Comparison of ENCODE assay signal across 29 cellular contexts in genomic region chr11:9590717-9591116, GRCh38.
"Had no signal": no experiment of that assay in that cellular context is flagged by ENCODE, and none has a peak within 500 bp of the region (broad histone marks: within the 10 kb centered on the region; RNA-seq: fewer than 3 reads in every experiment).

No MANE protein-coding gene starts in this region.

- H3K9ac ChIP-seq: parathyroid adenoma had no signal

- H3K79me2 ChIP-seq: hepatocyte, parathyroid adenoma had no signal

- H3K4me3 Mint-ChIP-seq: activated naive CD8-positive, alpha-beta T cell; mesothelial cell of epicardium; naive thymus-derived CD4-positive, alpha-beta T cell; neural crest cell; stimulated activated memory B cell treated with anti-CD40 and anti-IgM and Interleukin-4, amounts not matched to agents 10 μg/mL and 1 μg/mL and 100 μg/mL, for 72 hours; stimulated activated naive CD8-positive, alpha-beta T cell treated with anti-CD3 and anti-CD28 coated beads, Interleukin-15, amount 100 ng/mL, for 72 hours had no signal

- H3K36me3 ChIP-seq: colonic mucosa had no signal

- H3K27me3 Mint-ChIP-seq: activated naive CD8-positive, alpha-beta T cell; naive thymus-derived CD4-positive, alpha-beta T cell; stimulated activated memory B cell treated with anti-CD40 and anti-IgM and Interleukin-4, amounts not matched to agents 10 μg/mL and 1 μg/mL and 100 μg/mL, for 72 hours; stimulated activated naive CD8-positive, alpha-beta T cell treated with anti-CD3 and anti-CD28 coated beads, Interleukin-15, amount 100 ng/mL, for 72 hours had no signal

- H3K27ac Mint-ChIP-seq: activated naive CD8-positive, alpha-beta T cell; naive thymus-derived CD4-positive, alpha-beta T cell; stimulated activated memory B cell treated with anti-CD40 and anti-IgM and Interleukin-4, amounts not matched to agents 10 μg/mL and 1 μg/mL and 100 μg/mL, for 72 hours had no signal

- H3K27me3 ChIP-seq: colonic mucosa, hepatocyte, upper lobe of left lung, vagina had no signal

- H3K9me3 ChIP-seq: colonic mucosa, psoas muscle, upper lobe of left lung, vagina had no signal

- H3K9me3 Mint-ChIP-seq: mesothelial cell of epicardium; neural crest cell; stimulated activated memory B cell treated with anti-CD40 and anti-IgM and Interleukin-4, amounts not matched to agents 10 μg/mL and 1 μg/mL and 100 μg/mL, for 72 hours; stimulated activated naive CD8-positive, alpha-beta T cell treated with anti-CD3 and anti-CD28 coated beads, Interleukin-15, amount 100 ng/mL, for 72 hours had no signal

- ATAC-seq: naive thymus-derived CD4-positive, alpha-beta T cell; psoas muscle; stimulated activated memory B cell treated with anti-CD40 and anti-IgM and Interleukin-4, amounts not matched to agents 10 μg/mL and 1 μg/mL and 100 μg/mL, for 72 hours; stimulated activated naive CD8-positive, alpha-beta T cell treated with anti-CD3 and anti-CD28 coated beads, Interleukin-15, amount 100 ng/mL, for 72 hours had no signal

- DNase-seq: activated CD4-positive, alpha-beta T cell treated with anti-CD3 and anti-CD28 coated beads for 4 hours; activated CD4-positive, alpha-beta T cell treated with anti-CD3 and anti-CD28 coated beads, Interleukin-2, amount 50 U/mL, for 48 hours; activated CD8-positive, alpha-beta memory T cell treated with anti-CD3 and anti-CD28 coated beads for 24 hours; activated effector memory CD4-positive, alpha-beta T cell treated with Interleukin-2 at 50 U/mL for 16 hours; activated naive CD4-positive, alpha-beta T cell treated with Interleukin-2 at 50 U/mL for 16 hours; anterior cingulate cortex; cerebellar nuclear complex; colonic mucosa; effector CD8-positive, alpha-beta T cell; glutamatergic neuron; islet precursor cell; naive thymus-derived CD4-positive, alpha-beta T cell; occipital lobe; psoas muscle; stimulated activated CD4-positive, alpha-beta T cell treated with anti-CD3 and anti-CD28 coated beads, Interleukin-1b, Interleukin-23, amount 100 ng/mL, for 48 hours; stimulated activated CD4-positive, alpha-beta T cell treated with anti-CD3 and anti-CD28 coated beads, Interleukin-4, amount 100 ng/mL, for 4 hours; stimulated activated CD8-positive, alpha-beta memory T cell treated with anti-CD3 and anti-CD28 coated beads, Interleukin-4, amount 100 ng/mL, for 48 hours; stimulated activated naive CD8-positive, alpha-beta T cell treated with anti-CD3 and anti-CD28 coated beads, Interleukin-15, amount 100 ng/mL, for 72 hours; substantia nigra; upper lobe of left lung had no signal

- H3K27ac ChIP-seq: colonic mucosa, hepatocyte, parathyroid adenoma, psoas muscle, upper lobe of left lung, vagina, VCaP had no signal

- H3K4me1 ChIP-seq: colonic mucosa, parathyroid adenoma, psoas muscle, upper lobe of left lung, vagina had no signal

- H3K4me3 ChIP-seq: colonic mucosa, hepatocyte, psoas muscle, smooth muscle cell, upper lobe of left lung, vagina had no signal

- H3K4me1 Mint-ChIP-seq: stimulated activated naive CD8-positive, alpha-beta T cell treated with anti-CD3 and anti-CD28 coated beads, Interleukin-15, amount 100 ng/mL, for 72 hours had no signal

- H2AFZ ChIP-seq: hepatocyte, parathyroid adenoma had no signal

- H3K4me2 ChIP-seq: hepatocyte, smooth muscle cell had no signal
